ENCODE assay signal across 1 cellular context in genomic region chr17:81309140-81309858, GRCh38.
TF ChIP-seq lines count a peak whose summit lies in the region.

No MANE protein-coding gene starts in this region.

TF ChIP-seq in K562, 482 proteins besides CTCF, POLR2A, EP300 and RAD21 (continued from another document and continues in another):
- TF ChIP-seq ZBTB2 (IDR thresholded peaks at IDR 0.05) (peak; percentile 44; the same call in 1 of the 2 replicates), RREB1 (CRISPR knock-in tag; IDR thresholded peaks at IDR 0.05) (no peak), TRIM28 (IDR thresholded peaks at IDR 0.05) (0 out of 2 replicates have a peak, but pooled peaks have one; percentile 58), HMG20A (CRISPR knock-in tag; conservative IDR thresholded peaks at IDR 0.05) (no peak), SPI1 (IDR thresholded peaks at IDR 0.05; ENCODE audit: borderline replicate concordance, low read depth, low read length) (peak; percentile 24; the same call in 1 of the 2 replicates), HBP1 (CRISPR knock-in tag; IDR thresholded peaks at IDR 0.05) (no peak), NUFIP1 (IDR thresholded peaks at IDR 0.05; ENCODE audit: partially characterized antibody) (no peak), ZNF165 (CRISPR knock-in tag; IDR thresholded peaks at IDR 0.05; ENCODE audit: borderline replicate concordance) (no peak), LARP7 (IDR thresholded peaks at IDR 0.05) (no peak), THRAP3 (IDR thresholded peaks at IDR 0.05; ENCODE audit: borderline replicate concordance) (no peak), CBX8 (IDR thresholded peaks at IDR 0.05; ENCODE audit: borderline replicate concordance, extremely low read depth, low read depth, low read length, poor library complexity, severe bottlenecking) (no peak), CCNT2 (IDR thresholded peaks at IDR 0.05; ENCODE audit: borderline replicate concordance, extremely low read depth, insufficient read length, low read depth, low read length) (peak; percentile 31), CBX1 (IDR thresholded peaks at IDR 0.05; ENCODE audit: low read depth) (no peak), ELK1 (CRISPR knock-in tag; IDR thresholded peaks at IDR 0.05) (no peak), ILF3 (IDR thresholded peaks at IDR 0.05; ENCODE audit: borderline replicate concordance) (no peak), CHD2 (IDR thresholded peaks at IDR 0.05; ENCODE audit: low read depth, low read length) (no peak), PTRF (tag; IDR thresholded peaks at IDR 0.05) (no peak), CTCFL (IDR thresholded peaks at IDR 0.05; ENCODE audit: borderline replicate concordance, insufficient read depth, low read depth, low read length, poor library complexity, severe bottlenecking) (no peak), ZNF143 (CRISPR knock-in tag; IDR thresholded peaks at IDR 0.05) (no peak), ZKSCAN8 (CRISPR knock-in tag; IDR thresholded peaks at IDR 0.05) (no peak), ZNF445 (CRISPR knock-in tag; IDR thresholded peaks at IDR 0.05; ENCODE audit: low read depth) (no peak), ELF2 (CRISPR knock-in tag; IDR thresholded peaks at IDR 0.05) (0 out of 2 replicates have a peak, but pooled peaks have one; percentile 11), TAF1 (IDR thresholded peaks at IDR 0.05; ENCODE audit: control insufficient read depth, extremely low read depth, insufficient read depth, low read length, severe bottlenecking) (no peak), AFF1 (IDR thresholded peaks at IDR 0.05; ENCODE audit: low read depth in 1 of 2, partially characterized antibody in 2 of 2) (no peak), SAFB2 (IDR thresholded peaks at IDR 0.05; ENCODE audit: borderline replicate concordance, low read depth, low read length, severe bottlenecking) (no peak), CBFA2T3 (IDR thresholded peaks at IDR 0.05) (peak; percentile 67), ARID1B (IDR thresholded peaks at IDR 0.05) (peak; percentile 70), MTA2 (IDR thresholded peaks at IDR 0.05; ENCODE audit: low read depth) (no peak), ARID3B (CRISPR knock-in tag; IDR thresholded peaks at IDR 0.05; ENCODE audit: borderline replicate concordance) (no peak), HDAC6 (IDR thresholded peaks at IDR 0.05; ENCODE audit: low read depth, low read length) (no peak), FOXO4 (CRISPR knock-in tag; IDR thresholded peaks at IDR 0.05) (no peak), FOS (IDR thresholded peaks at IDR 0.05; ENCODE audit: extremely low read depth, insufficient read length) (no peak), CLOCK (CRISPR knock-in tag; IDR thresholded peaks at IDR 0.05; ENCODE audit: borderline replicate concordance) (no peak), ZNF444 (CRISPR knock-in tag; IDR thresholded peaks at IDR 0.05) (no peak)
